In the genomic region with DNA sequence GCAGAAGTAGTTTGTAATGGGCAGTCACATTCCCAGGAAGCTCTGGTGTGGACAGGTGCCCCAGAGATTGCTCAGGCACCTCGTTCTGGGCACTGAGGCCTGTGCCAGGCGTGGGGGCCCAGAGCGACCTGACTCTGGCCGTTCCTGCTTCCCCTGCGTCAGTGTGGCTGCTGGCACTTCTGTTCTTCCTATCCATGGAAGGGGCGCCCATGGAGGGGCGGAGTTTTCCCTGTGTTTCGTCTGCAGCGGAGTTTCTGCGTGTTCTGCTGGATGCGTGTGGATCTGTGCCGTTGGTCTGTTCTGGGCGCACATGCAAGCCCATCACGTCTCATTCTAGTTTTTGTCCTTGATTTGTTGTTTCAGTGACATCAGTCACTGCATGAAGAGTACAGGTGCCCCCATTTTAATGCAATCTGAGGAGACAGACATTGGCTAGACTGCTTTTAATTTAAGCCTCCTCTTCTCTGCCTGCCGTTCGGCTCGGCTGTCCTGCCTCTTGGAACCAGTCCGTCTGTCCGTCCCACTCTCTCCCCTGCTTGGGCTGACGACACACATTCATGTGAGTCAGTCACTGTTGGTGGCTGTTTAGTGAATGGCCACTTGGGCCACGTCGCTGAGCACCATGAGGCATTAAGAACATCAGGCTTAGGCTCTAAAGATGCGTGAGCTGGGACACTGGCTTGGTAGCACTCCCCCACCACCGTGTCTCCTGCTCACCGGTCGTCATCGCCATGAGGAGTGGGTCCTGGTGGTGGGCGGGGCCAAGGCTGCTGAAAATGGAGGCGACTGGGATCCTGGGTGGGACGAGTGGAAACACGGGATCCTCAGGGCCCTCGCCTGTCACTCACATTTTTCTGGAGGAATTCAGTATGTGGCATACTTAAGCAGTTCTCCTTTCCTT, we compare ENCODE assay signal across 19 cellular contexts.
"Had no signal": no experiment of that assay in that cellular context is flagged by ENCODE, and none has a peak within 500 bp of the region (broad histone marks: within the 10 kb centered on the region; RNA-seq: fewer than 3 reads in every experiment).

No MANE protein-coding gene starts in this region.

- H3K4me1 ChIP-seq: colonic mucosa had no signal

- H3K4me3 Mint-ChIP-seq: endodermal cell; nephron progenitor cell; stimulated activated effector memory CD8-positive, alpha-beta T cell treated with anti-CD3 and anti-CD28 coated beads, Interleukin-12 subunit alpha, Interleukin-12 subunit beta, amount 100 ng/mL, for 72 hours; stimulated activated naive CD8-positive, alpha-beta T cell treated with anti-CD3 and anti-CD28 coated beads, Interleukin-15, Interleukin-2, amounts not matched to agents 100 ng/mL and 50 ng/mL, for 24 hours had no signal

- H3K9me3 ChIP-seq: colonic mucosa, neutrophil, testis, tibial nerve had no signal

- H3K36me3 ChIP-seq: colonic mucosa had no signal

- H3K9me3 Mint-ChIP-seq: stimulated activated effector memory CD8-positive, alpha-beta T cell treated with anti-CD3 and anti-CD28 coated beads, Interleukin-12 subunit alpha, Interleukin-12 subunit beta, amount 100 ng/mL, for 72 hours; stimulated activated naive CD8-positive, alpha-beta T cell treated with anti-CD3 and anti-CD28 coated beads, Interleukin-15, Interleukin-2, amounts not matched to agents 100 ng/mL and 50 ng/mL, for 24 hours had no signal

- ATAC-seq: left colon; left ventricle myocardium superior; naive thymus-derived CD4-positive, alpha-beta T cell; stimulated activated effector memory CD8-positive, alpha-beta T cell treated with anti-CD3 and anti-CD28 coated beads, Interleukin-12 subunit alpha, Interleukin-12 subunit beta, amount 100 ng/mL, for 72 hours had no signal

- H3K27me3 Mint-ChIP-seq: naive thymus-derived CD4-positive, alpha-beta T cell; stimulated activated naive CD8-positive, alpha-beta T cell treated with anti-CD3 and anti-CD28 coated beads, Interleukin-15, Interleukin-2, amounts not matched to agents 100 ng/mL and 50 ng/mL, for 24 hours had no signal

- H3K27me3 ChIP-seq: colonic mucosa, neutrophil, testis, tibial nerve had no signal

- H3K4me3 ChIP-seq: colonic mucosa, lung, testis, tibial nerve had no signal

- H3K27ac ChIP-seq: colonic mucosa, neutrophil, testis, tibial nerve had no signal

- H3K27ac Mint-ChIP-seq: endodermal cell; naive thymus-derived CD4-positive, alpha-beta T cell; nephron progenitor cell had no signal

- DNase-seq: colonic mucosa; effector CD4-positive, alpha-beta T cell; endodermal cell; foreskin melanocyte; hippocampal formation; left colon; left ventricle myocardium superior; mesendoderm; naive thymus-derived CD4-positive, alpha-beta T cell; nephron progenitor cell; right cardiac atrium; stimulated activated CD4-positive, alpha-beta T cell treated with anti-CD3 and anti-CD28 coated beads, Interleukin-4, amount 100 ng/mL, for 1 hour; stimulated activated CD8-positive, alpha-beta memory T cell treated with anti-CD3 and anti-CD28 coated beads, Interleukin-4, amount 100 ng/mL, for 48 hours had no signal
